Comparison of ENCODE assay signal across 8 cellular contexts in the genomic region with DNA sequence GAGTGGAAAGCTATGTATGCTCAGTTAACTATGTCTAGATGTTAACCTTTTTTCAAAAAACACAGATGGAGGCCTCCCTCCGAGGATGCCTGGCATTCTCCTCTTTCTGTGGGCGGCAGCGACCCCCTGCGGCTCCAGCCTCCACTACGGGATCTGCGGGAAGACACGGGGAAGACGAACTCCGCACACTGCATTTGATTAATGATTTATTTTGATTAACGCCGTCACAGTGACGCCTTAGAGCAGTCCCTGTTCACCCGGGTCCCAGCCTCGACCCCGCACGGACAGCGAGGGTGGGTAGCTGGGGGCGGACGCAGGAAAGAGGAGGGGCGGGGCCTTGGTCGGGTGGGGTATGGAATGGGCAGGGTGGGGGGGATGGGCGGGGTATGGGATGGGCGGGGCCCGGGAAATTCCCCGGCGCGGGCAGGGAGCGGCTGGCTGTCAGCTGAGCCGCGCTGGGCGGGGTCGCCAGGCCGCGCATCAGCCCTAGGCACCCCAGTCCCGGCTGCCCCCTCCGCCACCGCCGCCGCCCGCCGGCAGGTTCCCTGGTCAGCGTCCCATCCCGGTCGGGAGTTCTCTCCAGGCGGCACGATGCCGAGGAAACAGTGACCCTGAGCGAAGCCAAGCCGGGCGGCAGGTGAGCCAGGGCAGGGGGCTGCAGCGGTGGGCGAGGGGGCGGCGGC. TPM values are rescaled to one million over a fixed set of nuclear protein-coding genes. Genes with fewer than 3 reads are reported as not detected.
DNase-seq lines count a peak whose midpoint lies in the region; ATAC-seq, FAIRE-seq and TF ChIP-seq lines count a peak whose summit lies in the region.

A gene (plus strand): TSS at position 498 of the 683 bp plus-strand sequence. CDS start 8,960 bp downstream, outside the sequence.

- no peaks in the 10 kb centered on the region; the same call in 1 of the 2 replicates for H3K9me3 ChIP-seq in MG63

- ATAC-seq in left ventricle myocardium superior: peak; percentile 93

- no peaks in the 10 kb centered on the region for H3K36me3 ChIP-seq in H7 (replicated peaks; ENCODE audit: control insufficient read depth, insufficient read depth, low read length)
- no peaks in the 10 kb centered on the region; the same call in 1 of the 2 replicates for H3K36me3 ChIP-seq in MG63

- peak; percentile 56 for TF ChIP-seq CTCF in GM10248 (IDR thresholded peaks at IDR 0.05; ENCODE audit: control extremely low read depth, extremely low read depth, low read depth, missing control alignments)

- DNase-seq in GM10248 (ENCODE audit: extremely low spot score) (peak; percentile 92), H7 (peak; percentile 95), MG63 (peak; percentile 76), amniotic stem cell (lab: John Stamatoyannopoulos, UW) (peak; percentile 60), left ventricle myocardium superior (peak; percentile 90), pulmonary artery endothelial cell (ENCODE audit: low read depth, low spot score) (peak; percentile 33), urothelium cell line (ENCODE audit: low spot score) (peak; percentile 96)

- intact Hi-C loops in T-helper 1 cell treated with Interleukin-12 subunit alpha and Interleukin-12 subunit beta and Interleukin-4 antibody, amounts not matched to agents 30 ng/mL and 1 ng/mL, for 36 hours (cut with micrococcal nuclease): loop anchor here (1.0 to 5.0 kb wide), 16 partner anchors 8 to 1058 kb away; a partner anchor contains a TSS
- intact Hi-C loops in left ventricle myocardium superior (cut with micrococcal nuclease): no loop called here

- POLR2A ChIA-PET in GM10248 (lab: Yijun Ruan, JAX): interaction anchor here (0.6 kb wide), 1 partner anchor 976 kb away, joined by 3 read pairs; no protein-coding TSS in a partner anchor

- H3K27me3 ChIP-seq in H7 (ENCODE audit: control insufficient read depth, insufficient read depth, low read length) (peaks cover 3% of the 10 kb centered on the region; the same call in 1 of the 2 replicates), MG63 (no peaks in the 10 kb centered on the region)

- CTCF ChIA-PET in GM10248 (lab: Yijun Ruan, JAX): interaction anchor here (0.7 to 2.7 kb wide), 18 partner anchors 9 to 1316 kb away, joined by 3 to 14 read pairs (median 4); a partner anchor contains a TSS

- FAIRE-seq in urothelium cell line (lab: Jason Lieb, UNC): peak; percentile 37

- H3K4me3 ChIP-seq in H7 (ENCODE audit: insufficient read depth, low read depth, low read length) (peak within 1 kb of the TSS; percentile 63), MG63 (peak within 1 kb of the TSS; percentile 73)

RNA-seq across cellular contexts. Expression of the gene that starts here (rescaled TPM):
- 4.8 and 6.9 TPM in 2 replicates for total RNA-seq in H7 (2014; rRNA removed; shearing (Covaris generic))
- total RNA-seq in MG63 (2014; rRNA removed; shearing (Covaris generic); ENCODE audit: low replicate concordance): 12.6 and 14.0 TPM in 2 replicates
- total RNA-seq in T-helper 1 cell treated with Interleukin-12 subunit alpha and Interleukin-12 subunit beta and Interleukin-4 antibody, amounts not matched to agents 30 ng/mL and 1 ng/mL, for 36 hours: 155 and 166 TPM in 2 replicates
- total RNA-seq in left ventricle myocardium superior (167 TPM), pulmonary artery endothelial cell (59.9 and 83.0 TPM in 2 replicates)

Comparison
In these comparisons a context has a peak if more than half of its experiments do, and no peak if none do; other contexts are left out.
1. Peak in every context shown above with its lines: DNase-seq, ATAC-seq and H3K4me3 ChIP-seq.
2. DNase-seq: peak in every context shown above with its lines; median percentile 96 in urothelium cell line; 95 in H7; 92 in GM10248; 90 in left ventricle myocardium superior; 76 in MG63; 60 in amniotic stem cell; 33 in pulmonary artery endothelial cell.